13 cellular contexts compared by ENCODE assay signal in genomic region chr3:183108002-183108449, GRCh38. TPM values are rescaled to one million over a fixed set of nuclear protein-coding genes. Genes with fewer than 3 reads are reported as not detected.
DNase-seq lines count a peak whose midpoint lies in the region; ATAC-seq and TF ChIP-seq lines count a peak whose summit lies in the region.
"Had no signal": no experiment of that assay in that cellular context is flagged by ENCODE, and none has a peak within 500 bp of the region (broad histone marks: within the 10 kb centered on the region; RNA-seq: fewer than 3 reads in every experiment).

No MANE protein-coding gene starts in this region.

- peaks cover 28% of the 10 kb centered on the region for H3K4me1 Mint-ChIP-seq in chondrocyte (ENCODE audit: low read depth)
- no peaks in the 10 kb centered on the region for H3K4me1 Mint-ChIP-seq in neural crest cell
- H3K4me1 Mint-ChIP-seq: activated naive CD4-positive, alpha-beta T cell treated with anti-CD3 and anti-CD28 coated beads, Interleukin-2, amount 10 ng/mL, durations not matched to agents 7 days and 5 days had no signal

- TF ChIP-seq CTCF in HEK293 (tag by site-specific recombination; IDR thresholded peaks at IDR 0.05) = no peak
- TF ChIP-seq CTCF in chondrocyte (IDR thresholded peaks at IDR 0.05) = no peak
- TF ChIP-seq CTCF in neural crest cell (conservative IDR thresholded peaks at IDR 0.05) = no peak
- no peak for TF ChIP-seq CTCF in GM13977 (IDR thresholded peaks at IDR 0.05; ENCODE audit: extremely low read depth, insufficient read depth, missing control alignments)

- no peak overlapping the region for H3K4me3 ChIP-seq in HEK293 (ENCODE audit: low read depth, low read length)

- H3K27me3 Mint-ChIP-seq in chondrocyte (ENCODE audit: low read depth) = no peaks in the 10 kb centered on the region
- no peaks in the 10 kb centered on the region for H3K27me3 Mint-ChIP-seq in neural crest cell (ENCODE audit: low read depth)
- H3K27me3 Mint-ChIP-seq: activated naive CD4-positive, alpha-beta T cell treated with anti-CD3 and anti-CD28 coated beads, Interleukin-2, amount 10 ng/mL, durations not matched to agents 7 days and 5 days had no signal

- CTCF ChIA-PET in HEK293 (lab: Yijun Ruan, JAX) = no interaction called here

- H3K4me3 Mint-ChIP-seq in chondrocyte (ENCODE audit: unreplicated experiment) (no peak overlapping the region), neural crest cell (no peak overlapping the region)
- H3K4me3 Mint-ChIP-seq: activated naive CD4-positive, alpha-beta T cell treated with anti-CD3 and anti-CD28 coated beads, Interleukin-2, amount 10 ng/mL, durations not matched to agents 7 days and 5 days; natural killer cell treated with Interleukin-12 subunit alpha and Interleukin-12 subunit beta and Interleukin-15 and Interleukin-18, amount 100 ng/mL, for 72 hours had no signal

- in situ Hi-C loops in GM13977 (cut with MboI; ENCODE audit: low pct_unique_long_range_greater_than_20kb, low sequenced_read_pairs, unreplicated experiment) = no loop called here

- peak; percentile 89 for DNase-seq in NCI-H526 treated with DMSO at 0.1 percent for 48 hours (lab: John Stamatoyannopoulos, UW)
- no peak for DNase-seq in chondrocyte (ENCODE audit: low spot score)
- no peak for DNase-seq in neural crest cell (ENCODE audit: low read depth, low spot score)
- no peak for DNase-seq in GM13977 (ENCODE audit: low spot score)
- DNase-seq in substantia nigra (lab: John Stamatoyannopoulos, UW) = no peak
- DNase-seq: activated CD4-positive, alpha-beta T cell treated with anti-CD3 and anti-CD28 coated beads for 48 hours; activated naive CD4-positive, alpha-beta T cell treated with anti-CD3 and anti-CD28 coated beads, Interleukin-2, amount 10 ng/mL, durations not matched to agents 7 days and 5 days; hypothalamus; MM.1S had no signal

- H3K27ac ChIP-seq in HEK293 (ENCODE audit: extremely low read depth, low read depth, low read length) = no peak overlapping the region
- no peak overlapping the region for H3K27ac ChIP-seq in substantia nigra (ENCODE audit: low read depth, low read length, poor library complexity, severe bottlenecking)

- H3K36me3 ChIP-seq in HEK293 (ENCODE audit: control insufficient read depth in 2 of 2, insufficient read depth in 1 of 2, low read length in 2 of 2) = no peaks in the 10 kb centered on the region

- H3K27ac Mint-ChIP-seq in chondrocyte (ENCODE audit: unreplicated experiment) (peak overlapping the region; percentile 42), neural crest cell (ENCODE audit: unreplicated experiment) (peak overlapping the region; percentile 30)
- H3K27ac Mint-ChIP-seq: activated naive CD4-positive, alpha-beta T cell treated with anti-CD3 and anti-CD28 coated beads, Interleukin-2, amount 10 ng/mL, durations not matched to agents 7 days and 5 days; natural killer cell treated with Interleukin-12 subunit alpha and Interleukin-12 subunit beta and Interleukin-15 and Interleukin-18, amount 100 ng/mL, for 72 hours had no signal

- no peaks in the 10 kb centered on the region for H3K9me3 ChIP-seq in HEK293 (ENCODE audit: control insufficient read depth, insufficient read depth, low read depth, low read length)

- H3K36me3 Mint-ChIP-seq in chondrocyte (ENCODE audit: low read depth) (peaks cover 1% of the 10 kb centered on the region), neural crest cell (ENCODE audit: low read depth) (peaks cover 3% of the 10 kb centered on the region)
- H3K36me3 Mint-ChIP-seq: activated naive CD4-positive, alpha-beta T cell treated with anti-CD3 and anti-CD28 coated beads, Interleukin-2, amount 10 ng/mL, durations not matched to agents 7 days and 5 days; natural killer cell treated with Interleukin-12 subunit alpha and Interleukin-12 subunit beta and Interleukin-15 and Interleukin-18, amount 100 ng/mL, for 72 hours had no signal

- H3K4me1 ChIP-seq in HEK293 (ENCODE audit: control insufficient read depth, insufficient read depth, low read length) = no peaks in the 10 kb centered on the region

- H3K9me3 Mint-ChIP-seq in chondrocyte (ENCODE audit: low read depth) = peaks cover 17% of the 10 kb centered on the region
- H3K9me3 Mint-ChIP-seq in neural crest cell = peaks cover 11% of the 10 kb centered on the region
- H3K9me3 Mint-ChIP-seq: natural killer cell treated with Interleukin-12 subunit alpha and Interleukin-12 subunit beta and Interleukin-15 and Interleukin-18, amount 100 ng/mL, for 72 hours had no signal

- ATAC-seq in GM21717 (IDR thresholded peaks at IDR 0.05; ENCODE audit: unreplicated experiment) (no peak), HG03469 (IDR thresholded peaks at IDR 0.05; ENCODE audit: unreplicated experiment) (no peak)
- ATAC-seq: natural killer cell treated with Interleukin-12 subunit alpha and Interleukin-12 subunit beta and Interleukin-15 and Interleukin-18, amount 100 ng/mL, for 72 hours had no signal

- POLR2A ChIA-PET in HEK293 (lab: Yijun Ruan, JAX) = no interaction called here

TF ChIP-seq in HEK293, 187 proteins besides CTCF, POLR2A, EP300 and RAD21 (continues in another document):
- peak; percentile 72 for TF ChIP-seq ZBTB21 (tag by site-specific recombination; IDR thresholded peaks at IDR 0.05)
- peak; percentile 88 for TF ChIP-seq ZNF629 (tag by site-specific recombination; IDR thresholded peaks at IDR 0.05)
- 0 out of 2 replicates have a peak, but pooled peaks have one; percentile 19 for TF ChIP-seq ZNF664 (tag by site-specific recombination; IDR thresholded peaks at IDR 0.05)
- TF ChIP-seq ZSCAN4 (tag by site-specific recombination; IDR thresholded peaks at IDR 0.05) = no peak
- 0 out of 2 replicates have a peak, but pooled peaks have one; percentile 16 for TF ChIP-seq ZNF2 (tag by site-specific recombination; IDR thresholded peaks at IDR 0.05)
- no peak for TF ChIP-seq ZNF513 (tag by site-specific recombination; IDR thresholded peaks at IDR 0.05)
- TF ChIP-seq WT1 (tag by site-specific recombination; IDR thresholded peaks at IDR 0.05) = peak; percentile 91
- TF ChIP-seq KLF8 (tag by site-specific recombination; IDR thresholded peaks at IDR 0.05) = 0 out of 2 replicates have a peak, but pooled peaks have one; percentile 41
- peak; percentile 29; the same call in 1 of the 2 replicates for TF ChIP-seq ZNF600 (tag by site-specific recombination; IDR thresholded peaks at IDR 0.05)
- TF ChIP-seq ZNF362 (tag by site-specific recombination; IDR thresholded peaks at IDR 0.05) = 0 out of 2 replicates have a peak, but pooled peaks have one; percentile 36
- peak; percentile 53; the same call in 1 of the 2 replicates for TF ChIP-seq ZEB2 (tag by site-specific recombination; IDR thresholded peaks at IDR 0.05)
- peak; percentile 72 for TF ChIP-seq PRDM6 (tag by site-specific recombination; IDR thresholded peaks at IDR 0.05)
- peak; percentile 68 for TF ChIP-seq ZNF366 (tag by site-specific recombination; conservative IDR thresholded peaks at IDR 0.05)

RNA-seq across cellular contexts. Expression of gene MCCC1, which starts 8.7 kb away (rescaled TPM):
- total RNA-seq in chondrocyte (17.8 to 24.1 TPM (median 23.3 TPM) in 3 replicates), neural crest cell (28.8 and 30.6 TPM in 2 replicates)

RNA-seq across cellular contexts. Expression of gene LAMP3, which starts 54.5 kb away (rescaled TPM):
- total RNA-seq in chondrocyte (9.5 to 19.1 TPM (median 9.9 TPM) in 3 replicates), neural crest cell (0.12 and 0.23 TPM in 2 replicates)
